Comparison of ENCODE assay signal across 1 cellular context in genomic region chr16:68590201-68590994, GRCh38.
A peak's percentile ranks its signal among the peaks of the same experiment; 100 is the strongest.
TF ChIP-seq lines count a peak whose summit lies in the region.

No MANE protein-coding gene starts in this region.

TF ChIP-seq in HepG2, 621 proteins besides CTCF, POLR2A, EP300 and RAD21 (continued from another document and continues in another):
- no peak; the same call in 1 of the 2 replicates for TF ChIP-seq SMAD1 (CRISPR knock-in tag; IDR thresholded peaks at IDR 0.05; ENCODE audit: borderline replicate concordance, low read depth)
- TF ChIP-seq TIGD3 (CRISPR knock-in tag; IDR thresholded peaks at IDR 0.05; ENCODE audit: borderline replicate concordance) = no peak
- no peak for TF ChIP-seq ZKSCAN5 (CRISPR knock-in tag; IDR thresholded peaks at IDR 0.05)
- no peak for TF ChIP-seq PAXIP1 (CRISPR knock-in tag; conservative IDR thresholded peaks at IDR 0.05)
- TF ChIP-seq EEA1 (CRISPR knock-in tag; IDR thresholded peaks at IDR 0.05; ENCODE audit: borderline replicate concordance) = no peak
- no peak for TF ChIP-seq ZNF138 (CRISPR knock-in tag; IDR thresholded peaks at IDR 0.05; ENCODE audit: low read depth)
- TF ChIP-seq, protein P1, sequence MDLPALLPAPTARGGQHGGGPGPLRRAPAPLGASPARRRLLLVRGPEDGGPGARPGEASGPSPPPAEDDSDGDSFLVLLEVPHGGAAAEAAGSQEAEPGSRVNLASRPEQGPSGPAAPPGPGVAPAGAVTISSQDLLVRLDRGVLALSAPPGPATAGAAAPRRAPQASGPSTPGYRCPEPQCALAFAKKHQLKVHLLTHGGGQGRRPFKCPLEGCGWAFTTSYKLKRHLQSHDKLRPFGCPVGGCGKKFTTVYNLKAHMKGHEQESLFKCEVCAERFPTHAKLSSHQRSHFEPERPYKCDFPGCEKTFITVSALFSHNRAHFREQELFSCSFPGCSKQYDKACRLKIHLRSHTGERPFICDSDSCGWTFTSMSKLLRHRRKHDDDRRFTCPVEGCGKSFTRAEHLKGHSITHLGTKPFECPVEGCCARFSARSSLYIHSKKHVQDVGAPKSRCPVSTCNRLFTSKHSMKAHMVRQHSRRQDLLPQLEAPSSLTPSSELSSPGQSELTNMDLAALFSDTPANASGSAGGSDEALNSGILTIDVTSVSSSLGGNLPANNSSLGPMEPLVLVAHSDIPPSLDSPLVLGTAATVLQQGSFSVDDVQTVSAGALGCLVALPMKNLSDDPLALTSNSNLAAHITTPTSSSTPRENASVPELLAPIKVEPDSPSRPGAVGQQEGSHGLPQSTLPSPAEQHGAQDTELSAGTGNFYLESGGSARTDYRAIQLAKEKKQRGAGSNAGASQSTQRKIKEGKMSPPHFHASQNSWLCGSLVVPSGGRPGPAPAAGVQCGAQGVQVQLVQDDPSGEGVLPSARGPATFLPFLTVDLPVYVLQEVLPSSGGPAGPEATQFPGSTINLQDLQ (CRISPR knock-in tag; IDR thresholded peaks at IDR 0.05) = no peak
- no peak for TF ChIP-seq GABPA (IDR thresholded peaks at IDR 0.05; ENCODE audit: low read depth, low read length)
- TF ChIP-seq GABPA (CRISPR knock-in tag; IDR thresholded peaks at IDR 0.05; ENCODE audit: low read depth) = no peak
- no peak for TF ChIP-seq ZNF24 (IDR thresholded peaks at IDR 0.05)
- no peak for TF ChIP-seq ZNF850 (CRISPR knock-in tag; conservative IDR thresholded peaks at IDR 0.05)
- no peak for TF ChIP-seq MEF2D (CRISPR knock-in tag; IDR thresholded peaks at IDR 0.05)
- no peak for TF ChIP-seq NFRKB (IDR thresholded peaks at IDR 0.05)
- TF ChIP-seq TBX3 (IDR thresholded peaks at IDR 0.05; ENCODE audit: borderline replicate concordance) = no peak
- no peak for TF ChIP-seq ZNF737 (CRISPR knock-in tag; IDR thresholded peaks at IDR 0.05; ENCODE audit: borderline replicate concordance)
- no peak for TF ChIP-seq HBP1 (CRISPR knock-in tag; IDR thresholded peaks at IDR 0.05; ENCODE audit: low read depth)
- no peak for TF ChIP-seq RCOR2 (CRISPR knock-in tag; IDR thresholded peaks at IDR 0.05)
- TF ChIP-seq SAFB2 (CRISPR knock-in tag; IDR thresholded peaks at IDR 0.05; ENCODE audit: borderline replicate concordance, low read depth) = no peak
- no peak for TF ChIP-seq ZNF224 (CRISPR knock-in tag; IDR thresholded peaks at IDR 0.05)
- no peak for TF ChIP-seq PAX8 (CRISPR knock-in tag; IDR thresholded peaks at IDR 0.05; ENCODE audit: borderline replicate concordance)
- TF ChIP-seq ZNF543 (CRISPR knock-in tag; IDR thresholded peaks at IDR 0.05) = no peak
- no peak for TF ChIP-seq NBN (conservative IDR thresholded peaks at IDR 0.05)
- TF ChIP-seq ZBTB40 (IDR thresholded peaks at IDR 0.05) = no peak
- TF ChIP-seq ZBTB40 (CRISPR knock-in tag; IDR thresholded peaks at IDR 0.05) = no peak
- no peak for TF ChIP-seq ZNF256 (CRISPR knock-in tag; conservative IDR thresholded peaks at IDR 0.05)
- TF ChIP-seq ZBTB33 (CRISPR knock-in tag; IDR thresholded peaks at IDR 0.05) = no peak
- no peak for TF ChIP-seq NONO (IDR thresholded peaks at IDR 0.05)
- peak; percentile 84; the same call in 1 of the 2 replicates for TF ChIP-seq NONO (CRISPR knock-in tag; conservative IDR thresholded peaks at IDR 0.05)
- no peak for TF ChIP-seq ZNF335 (CRISPR knock-in tag; IDR thresholded peaks at IDR 0.05)
- no peak for TF ChIP-seq ZNF17 (CRISPR knock-in tag; IDR thresholded peaks at IDR 0.05)
- TF ChIP-seq ZNF512 (CRISPR knock-in tag; IDR thresholded peaks at IDR 0.05) = no peak
- TF ChIP-seq NR0B2 (CRISPR knock-in tag; IDR thresholded peaks at IDR 0.05) = no peak
- no peak for TF ChIP-seq ZNF484 (CRISPR knock-in tag; IDR thresholded peaks at IDR 0.05; ENCODE audit: borderline replicate concordance, low read depth)
- no peak for TF ChIP-seq CHD4 (IDR thresholded peaks at IDR 0.05; ENCODE audit: borderline replicate concordance, low read length)
- TF ChIP-seq ZSCAN12 (CRISPR knock-in tag; IDR thresholded peaks at IDR 0.05) = no peak
